19 cellular contexts compared by ENCODE assay signal in the genomic region with DNA sequence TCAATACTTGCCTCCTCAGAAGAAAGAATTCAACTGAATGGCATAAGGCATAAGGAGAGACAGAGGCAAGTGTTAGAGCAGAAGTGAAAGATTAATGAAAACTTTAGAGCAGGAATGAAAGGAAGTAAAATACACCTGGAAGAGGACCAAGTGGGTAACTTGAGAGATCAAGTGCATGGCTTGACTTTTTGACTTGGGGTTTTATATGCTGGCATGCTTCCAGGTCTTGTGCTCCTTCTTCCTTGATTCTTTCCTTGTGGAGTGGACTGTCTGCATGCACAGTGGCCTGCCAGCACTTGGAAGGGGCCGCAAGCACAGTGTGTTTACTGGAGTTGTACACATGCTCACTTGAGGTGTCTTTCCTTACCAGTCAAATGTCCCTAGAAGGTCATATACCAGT.
DNase-seq lines count a peak whose midpoint lies in the region; TF ChIP-seq lines count a peak whose summit lies in the region.
"Had no signal": no experiment of that assay in that cellular context is flagged by ENCODE, and none has a peak within 500 bp of the region (broad histone marks: within the 10 kb centered on the region; RNA-seq: fewer than 3 reads in every experiment).

No MANE protein-coding gene starts in this region.

- no peak overlapping the region for H3K27ac Mint-ChIP-seq in activated CD4-positive, alpha-beta T cell treated with anti-CD3 and anti-CD28 coated beads, Interleukin-2, amount 10 ng/mL, durations not matched to agents 7 days and 5 days
- H3K27ac Mint-ChIP-seq: CD4-positive, CD25-positive, alpha-beta regulatory T cell had no signal

- CTCF ChIA-PET in activated CD4-positive, alpha-beta T cell treated with anti-CD3 and anti-CD28 coated beads, Interleukin-2, amount 10 ng/mL, durations not matched to agents 7 days and 5 days (lab: Charles Lee): no interaction called here

- H3K36me3 Mint-ChIP-seq in activated CD4-positive, alpha-beta T cell treated with anti-CD3 and anti-CD28 coated beads, Interleukin-2, amount 10 ng/mL, durations not matched to agents 7 days and 5 days (ENCODE audit: low read depth): no peaks in the 10 kb centered on the region
- H3K36me3 Mint-ChIP-seq: CD4-positive, CD25-positive, alpha-beta regulatory T cell had no signal

- no peak overlapping the region for H3K4me3 ChIP-seq in epithelial cell of proximal tubule (ENCODE audit: low read depth, low read length)

- H3K4me3 Mint-ChIP-seq in activated CD4-positive, alpha-beta T cell treated with anti-CD3 and anti-CD28 coated beads, Interleukin-2, amount 10 ng/mL, durations not matched to agents 7 days and 5 days: no peak overlapping the region
- H3K4me3 Mint-ChIP-seq: CD4-positive, CD25-positive, alpha-beta regulatory T cell had no signal

- DNase-seq in DMS 273 (lab: John Stamatoyannopoulos, UW; ENCODE audit: unreplicated experiment): peak; percentile 6
- no peak for DNase-seq in DMS 273 treated with DMSO at 0.1 percent for 48 hours (lab: John Stamatoyannopoulos, UW)
- peak; percentile 24 for DNase-seq in HK-2 (ENCODE audit: unreplicated experiment)
- DNase-seq in epithelial cell of proximal tubule (ENCODE audit: low read depth): peak; percentile 20
- peak; percentile 60 for DNase-seq in renal cortical epithelial cell (ENCODE audit: low read depth)
- DNase-seq in activated CD4-positive, alpha-beta T cell treated with anti-CD3 and anti-CD28 coated beads, Interleukin-2, amount 10 ng/mL, durations not matched to agents 7 days and 5 days: no peak
- DNase-seq in SW480 (ENCODE audit: low spot score): no peak
- DNase-seq: CD4-positive, CD25-positive, alpha-beta regulatory T cell; DND-41; KG1; MM.1S; NCI-H2029; NCI-H345; NCI-H510A treated with DMSO at 0.1 percent for 48 hours; NCI-H748 treated with DMSO at 0.1 percent for 48 hours; NK-92 treated with Interleukin-12 subunit alpha and Interleukin-12 subunit beta, amount 100 ng/mL, for 24 hours; PC-3; SK-N-SH; SW 1271 had no signal

- no peak for TF ChIP-seq CTCF in epithelial cell of proximal tubule (conservative IDR thresholded peaks at IDR 0.05; ENCODE audit: low read depth, low read length)

- no peaks in the 10 kb centered on the region for H3K4me1 Mint-ChIP-seq in activated CD4-positive, alpha-beta T cell treated with anti-CD3 and anti-CD28 coated beads, Interleukin-2, amount 10 ng/mL, durations not matched to agents 7 days and 5 days
- H3K4me1 Mint-ChIP-seq: CD4-positive, CD25-positive, alpha-beta regulatory T cell had no signal

- POLR2A ChIA-PET in activated CD4-positive, alpha-beta T cell treated with anti-CD3 and anti-CD28 coated beads, Interleukin-2, amount 10 ng/mL, durations not matched to agents 7 days and 5 days (lab: Charles Lee): no interaction called here

- H3K27me3 Mint-ChIP-seq in activated CD4-positive, alpha-beta T cell treated with anti-CD3 and anti-CD28 coated beads, Interleukin-2, amount 10 ng/mL, durations not matched to agents 7 days and 5 days: no peaks in the 10 kb centered on the region

- no peaks in the 10 kb centered on the region for H3K9me3 Mint-ChIP-seq in activated CD4-positive, alpha-beta T cell treated with anti-CD3 and anti-CD28 coated beads, Interleukin-2, amount 10 ng/mL, durations not matched to agents 7 days and 5 days

Comparison
In these comparisons a context has a peak if more than half of its experiments do, and no peak if none do; other contexts are left out.
1. DNase-seq: peak in DMS 273 (single experiment), HK-2 (single experiment), epithelial cell of proximal tubule (single experiment) and renal cortical epithelial cell (single experiment); none in DMS 273 treated with DMSO at 0.1 percent for 48 hours (single experiment), activated CD4-positive, alpha-beta T cell treated with anti-CD3 and anti-CD28 coated beads, Interleukin-2, amount 10 ng/mL, durations not matched to agents 7 days and 5 days (single experiment) and SW480 (single experiment).